In genomic region chr2:63424329-63425078, GRCh38 we compare ENCODE assay signal across 8 cellular contexts.
DNase-seq lines count a peak whose midpoint lies in the region; ATAC-seq and TF ChIP-seq lines count a peak whose summit lies in the region.

No MANE protein-coding gene starts in this region.

- no peaks in the 10 kb centered on the region for H3K27me3 ChIP-seq in liver (ENCODE audit: control insufficient read depth in 4 of 4, insufficient read depth in 4 of 4, low read length in 3 of 4)
- H3K27me3 ChIP-seq in tibial artery, result no peaks in the 10 kb centered on the region

- ATAC-seq in activated naive CD8-positive, alpha-beta T cell treated with anti-CD3 and anti-CD28 coated beads, Interleukin-2, amount 10 ng/mL, durations not matched to agents 7 days and 5 days (ENCODE audit: low read depth), result peak; percentile 58

- no peak overlapping the region for H3K4me3 Mint-ChIP-seq in HFFc6
- H3K4me3 Mint-ChIP-seq in activated naive CD8-positive, alpha-beta T cell treated with anti-CD3 and anti-CD28 coated beads, Interleukin-2, amount 10 ng/mL, durations not matched to agents 7 days and 5 days, result no peak overlapping the region

- H3K9me3 Mint-ChIP-seq in HFFc6, result no peaks in the 10 kb centered on the region
- H3K9me3 Mint-ChIP-seq in activated naive CD8-positive, alpha-beta T cell treated with anti-CD3 and anti-CD28 coated beads, Interleukin-2, amount 10 ng/mL, durations not matched to agents 7 days and 5 days, result peaks cover 4% of the 10 kb centered on the region

- H3K36me3 ChIP-seq in liver (ENCODE audit: control insufficient read depth in 4 of 4, insufficient read depth in 3 of 4, low read depth in 1 of 4, low read length in 3 of 4) (no peaks in the 10 kb centered on the region), tibial artery (no peaks in the 10 kb centered on the region)

- 75% methylated on average over 15 of the region's 15 CpGs for WGBS in liver

- H3K9me3 ChIP-seq in liver (ENCODE audit: control insufficient read depth in 4 of 4, low read length in 3 of 4) (no peaks in the 10 kb centered on the region), tibial artery (peaks cover 0 to 3% (median 0%) of the 10 kb centered on the region in 3 donors)

- no peak overlapping the region for H3K9ac ChIP-seq in liver (ENCODE audit: low read depth in 1 of 2, low read length in 2 of 2)

- TF ChIP-seq CTCF in AG09309 (IDR thresholded peaks at IDR 0.05; ENCODE audit: control insufficient read depth, insufficient read depth, low read depth, low read length, missing control alignments) (peak; percentile 50), GM12864 (IDR thresholded peaks at IDR 0.05; ENCODE audit: low read depth, low read length, missing control alignments) (peak; percentile 77), HFFc6 (IDR thresholded peaks at IDR 0.05) (peak; percentile 80), liver (IDR thresholded peaks at IDR 0.05; ENCODE audit: low read depth, low read length, missing input control) (peak; percentile 56), tibial artery (IDR thresholded peaks at IDR 0.05) (no peak)

- TF ChIP-seq RAD21 in liver (IDR thresholded peaks at IDR 0.05), result peak; percentile 68 to 77

- DNase-seq in AG09309 (ENCODE audit: low read depth), result no peak
- peak; percentile 75 for DNase-seq in GM12864 (ENCODE audit: low read depth)
- peak; percentile 42 for DNase-seq in HFFc6
- DNase-seq in NCI-H1694 treated with DMSO at 0.1 percent for 48 hours (lab: John Stamatoyannopoulos, UW), result peak; percentile 13
- DNase-seq in activated naive CD8-positive, alpha-beta T cell treated with anti-CD3 and anti-CD28 coated beads, Interleukin-2, amount 10 ng/mL, durations not matched to agents 7 days and 5 days, result peak; percentile 32
- no peak for DNase-seq in HK-2 (ENCODE audit: unreplicated experiment)
- no peak for DNase-seq in tibial artery

- peak overlapping the region; percentile 38; the same call in 1 of the 2 replicates for H3K27ac Mint-ChIP-seq in HFFc6
- no peak overlapping the region for H3K27ac Mint-ChIP-seq in activated naive CD8-positive, alpha-beta T cell treated with anti-CD3 and anti-CD28 coated beads, Interleukin-2, amount 10 ng/mL, durations not matched to agents 7 days and 5 days

- H3K27ac ChIP-seq in liver (ENCODE audit: low read depth in 1 of 2, low read length in 2 of 2) (no peak overlapping the region), tibial artery (no peak overlapping the region)

- intact Hi-C loops in tibial artery (cut with DNase I; ENCODE audit: low total_unique reads), result no loop called here

- POLR2A ChIA-PET in activated naive CD8-positive, alpha-beta T cell treated with anti-CD3 and anti-CD28 coated beads, Interleukin-2, amount 10 ng/mL, durations not matched to agents 7 days and 5 days (lab: Charles Lee), result no interaction called here

- no peaks in the 10 kb centered on the region; the same call in 1 of the 2 replicates for H3K27me3 Mint-ChIP-seq in HFFc6 (ENCODE audit: insufficient read depth)
- no peaks in the 10 kb centered on the region for H3K27me3 Mint-ChIP-seq in activated naive CD8-positive, alpha-beta T cell treated with anti-CD3 and anti-CD28 coated beads, Interleukin-2, amount 10 ng/mL, durations not matched to agents 7 days and 5 days

- no peak overlapping the region for H3K4me3 ChIP-seq in AG09309 (ENCODE audit: control insufficient read depth, low read depth, low read length)
- no peak overlapping the region for H3K4me3 ChIP-seq in GM12864 (ENCODE audit: low read depth, low read length)
- no peak overlapping the region for H3K4me3 ChIP-seq in liver (ENCODE audit: low read depth in 1 of 3, low read length in 3 of 3)
- no peak overlapping the region for H3K4me3 ChIP-seq in tibial artery

- H3K4me1 Mint-ChIP-seq in HFFc6 (ENCODE audit: low read depth), result peaks cover 8% of the 10 kb centered on the region
- H3K4me1 Mint-ChIP-seq in activated naive CD8-positive, alpha-beta T cell treated with anti-CD3 and anti-CD28 coated beads, Interleukin-2, amount 10 ng/mL, durations not matched to agents 7 days and 5 days, result no peaks in the 10 kb centered on the region

- H3K4me1 ChIP-seq in liver (ENCODE audit: control insufficient read depth in 4 of 4, insufficient read depth in 4 of 4, low read length in 3 of 4) (no peaks in the 10 kb centered on the region), tibial artery (no peaks in the 10 kb centered on the region)

- H3K36me3 Mint-ChIP-seq in HFFc6 (ENCODE audit: low read depth), result no peaks in the 10 kb centered on the region; the same call in 1 of the 2 replicates
- peaks cover 2% of the 10 kb centered on the region for H3K36me3 Mint-ChIP-seq in activated naive CD8-positive, alpha-beta T cell treated with anti-CD3 and anti-CD28 coated beads, Interleukin-2, amount 10 ng/mL, durations not matched to agents 7 days and 5 days

TF ChIP-seq in liver, 16 proteins besides CTCF, POLR2A, EP300 and RAD21:
- TF ChIP-seq, protein P1, sequence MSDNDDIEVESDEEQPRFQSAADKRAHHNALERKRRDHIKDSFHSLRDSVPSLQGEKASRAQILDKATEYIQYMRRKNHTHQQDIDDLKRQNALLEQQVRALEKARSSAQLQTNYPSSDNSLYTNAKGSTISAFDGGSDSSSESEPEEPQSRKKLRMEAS (IDR thresholded peaks at IDR 0.05), result no peak
- TF ChIP-seq GABPA (IDR thresholded peaks at IDR 0.05 in 1 of 2, conservative IDR thresholded peaks at IDR 0.05 in 1 of 2), result no peak

Comparison
In these comparisons a context has a peak if more than half of its experiments do, and no peak if none do; other contexts are left out.
1. DNase-seq: peak in GM12864 (single experiment), HFFc6 (single experiment), NCI-H1694 treated with DMSO at 0.1 percent for 48 hours (single experiment) and activated naive CD8-positive, alpha-beta T cell treated with anti-CD3 and anti-CD28 coated beads, Interleukin-2, amount 10 ng/mL, durations not matched to agents 7 days and 5 days (single experiment); none in AG09309 (single experiment), HK-2 (single experiment) and tibial artery (0 of 2).
2. CTCF ChIP-seq: peak in AG09309 (single experiment), GM12864 (single experiment), HFFc6 (single experiment) and liver (single experiment); none in tibial artery (0 of 2).